In genomic region chr14:93035917-93036651, GRCh38 we compare ENCODE assay signal across 1 cellular context.
A peak's percentile ranks its signal among the peaks of the same experiment; 100 is the strongest.
TF ChIP-seq lines count a peak whose summit lies in the region.

No MANE protein-coding gene starts in this region.

TF ChIP-seq in HepG2, 621 proteins besides CTCF, POLR2A, EP300 and RAD21 (continued from another document and continues in another):
- peak; percentile 67; the same call in 1 of the 2 replicates for TF ChIP-seq ZNF709 (CRISPR knock-in tag; IDR thresholded peaks at IDR 0.05)
- TF ChIP-seq TEAD3 (CRISPR knock-in tag; optimal IDR thresholded peaks at IDR 0.05; ENCODE audit: borderline replicate concordance) = peak; percentile 79
- TF ChIP-seq HNF4G (IDR thresholded peaks at IDR 0.05; ENCODE audit: borderline replicate concordance, low read depth, low read length) = peak; percentile 92
- TF ChIP-seq HNF4G (CRISPR knock-in tag; IDR thresholded peaks at IDR 0.05; ENCODE audit: borderline replicate concordance, low read depth) = peak; percentile 91
- TF ChIP-seq MLXIP (CRISPR knock-in tag; IDR thresholded peaks at IDR 0.05; ENCODE audit: borderline replicate concordance) = no peak
- TF ChIP-seq GTF3A (CRISPR knock-in tag; conservative IDR thresholded peaks at IDR 0.05) = no peak
- no peak for TF ChIP-seq GLI4 (CRISPR knock-in tag; IDR thresholded peaks at IDR 0.05; ENCODE audit: borderline replicate concordance)
- no peak for TF ChIP-seq SOX6 (IDR thresholded peaks at IDR 0.05)
- TF ChIP-seq SOX6 (CRISPR knock-in tag; IDR thresholded peaks at IDR 0.05) = peak; percentile 95
- TF ChIP-seq ZSCAN30 (CRISPR knock-in tag; IDR thresholded peaks at IDR 0.05) = no peak
- TF ChIP-seq KDM5A (IDR thresholded peaks at IDR 0.05; ENCODE audit: borderline replicate concordance, low read length) = no peak
- no peak for TF ChIP-seq PCBP2 (optimal IDR thresholded peaks at IDR 0.05; ENCODE audit: low read depth, low read length, poor library complexity, severe bottlenecking)
- TF ChIP-seq ZNF770 (CRISPR knock-in tag; IDR thresholded peaks at IDR 0.05) = 0 out of 2 replicates have a peak, but pooled peaks have one; percentile 39
- peak; percentile 97 for TF ChIP-seq SKI (IDR thresholded peaks at IDR 0.05; ENCODE audit: partially characterized antibody)
- no peak for TF ChIP-seq EED (CRISPR knock-in tag; IDR thresholded peaks at IDR 0.05)
- TF ChIP-seq, protein P1, sequence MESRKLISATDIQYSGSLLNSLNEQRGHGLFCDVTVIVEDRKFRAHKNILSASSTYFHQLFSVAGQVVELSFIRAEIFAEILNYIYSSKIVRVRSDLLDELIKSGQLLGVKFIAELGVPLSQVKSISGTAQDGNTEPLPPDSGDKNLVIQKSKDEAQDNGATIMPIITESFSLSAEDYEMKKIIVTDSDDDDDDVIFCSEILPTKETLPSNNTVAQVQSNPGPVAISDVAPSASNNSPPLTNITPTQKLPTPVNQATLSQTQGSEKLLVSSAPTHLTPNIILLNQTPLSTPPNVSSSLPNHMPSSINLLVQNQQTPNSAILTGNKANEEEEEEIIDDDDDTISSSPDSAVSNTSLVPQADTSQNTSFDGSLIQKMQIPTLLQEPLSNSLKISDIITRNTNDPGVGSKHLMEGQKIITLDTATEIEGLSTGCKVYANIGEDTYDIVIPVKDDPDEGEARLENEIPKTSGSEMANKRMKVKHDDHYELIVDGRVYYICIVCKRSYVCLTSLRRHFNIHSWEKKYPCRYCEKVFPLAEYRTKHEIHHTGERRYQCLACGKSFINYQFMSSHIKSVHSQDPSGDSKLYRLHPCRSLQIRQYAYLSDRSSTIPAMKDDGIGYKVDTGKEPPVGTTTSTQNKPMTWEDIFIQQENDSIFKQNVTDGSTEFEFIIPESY (CRISPR knock-in tag; IDR thresholded peaks at IDR 0.05) = peak; percentile 47
- TF ChIP-seq ZFX (CRISPR knock-in tag; IDR thresholded peaks at IDR 0.05; ENCODE audit: low read depth) = peak; percentile 39; the same call in 1 of the 2 replicates
- TF ChIP-seq ZNF318 (CRISPR knock-in tag; IDR thresholded peaks at IDR 0.05) = no peak
- no peak for TF ChIP-seq ZNF253 (CRISPR knock-in tag; IDR thresholded peaks at IDR 0.05; ENCODE audit: borderline replicate concordance)
- TF ChIP-seq, protein P2, sequence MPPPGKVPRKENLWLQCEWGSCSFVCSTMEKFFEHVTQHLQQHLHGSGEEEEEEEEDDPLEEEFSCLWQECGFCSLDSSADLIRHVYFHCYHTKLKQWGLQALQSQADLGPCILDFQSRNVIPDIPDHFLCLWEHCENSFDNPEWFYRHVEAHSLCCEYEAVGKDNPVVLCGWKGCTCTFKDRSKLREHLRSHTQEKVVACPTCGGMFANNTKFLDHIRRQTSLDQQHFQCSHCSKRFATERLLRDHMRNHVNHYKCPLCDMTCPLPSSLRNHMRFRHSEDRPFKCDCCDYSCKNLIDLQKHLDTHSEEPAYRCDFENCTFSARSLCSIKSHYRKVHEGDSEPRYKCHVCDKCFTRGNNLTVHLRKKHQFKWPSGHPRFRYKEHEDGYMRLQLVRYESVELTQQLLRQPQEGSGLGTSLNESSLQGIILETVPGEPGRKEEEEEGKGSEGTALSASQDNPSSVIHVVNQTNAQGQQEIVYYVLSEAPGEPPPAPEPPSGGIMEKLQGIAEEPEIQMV (CRISPR knock-in tag; IDR thresholded peaks at IDR 0.05; ENCODE audit: low read depth) = no peak
- no peak for TF ChIP-seq GTF2F1 (IDR thresholded peaks at IDR 0.05; ENCODE audit: low read length)
- no peak for TF ChIP-seq SSRP1 (CRISPR knock-in tag; IDR thresholded peaks at IDR 0.05)
- TF ChIP-seq CHD4 (IDR thresholded peaks at IDR 0.05; ENCODE audit: borderline replicate concordance, low read length) = no peak; the same call in 1 of the 2 replicates
- TF ChIP-seq, protein P3, sequence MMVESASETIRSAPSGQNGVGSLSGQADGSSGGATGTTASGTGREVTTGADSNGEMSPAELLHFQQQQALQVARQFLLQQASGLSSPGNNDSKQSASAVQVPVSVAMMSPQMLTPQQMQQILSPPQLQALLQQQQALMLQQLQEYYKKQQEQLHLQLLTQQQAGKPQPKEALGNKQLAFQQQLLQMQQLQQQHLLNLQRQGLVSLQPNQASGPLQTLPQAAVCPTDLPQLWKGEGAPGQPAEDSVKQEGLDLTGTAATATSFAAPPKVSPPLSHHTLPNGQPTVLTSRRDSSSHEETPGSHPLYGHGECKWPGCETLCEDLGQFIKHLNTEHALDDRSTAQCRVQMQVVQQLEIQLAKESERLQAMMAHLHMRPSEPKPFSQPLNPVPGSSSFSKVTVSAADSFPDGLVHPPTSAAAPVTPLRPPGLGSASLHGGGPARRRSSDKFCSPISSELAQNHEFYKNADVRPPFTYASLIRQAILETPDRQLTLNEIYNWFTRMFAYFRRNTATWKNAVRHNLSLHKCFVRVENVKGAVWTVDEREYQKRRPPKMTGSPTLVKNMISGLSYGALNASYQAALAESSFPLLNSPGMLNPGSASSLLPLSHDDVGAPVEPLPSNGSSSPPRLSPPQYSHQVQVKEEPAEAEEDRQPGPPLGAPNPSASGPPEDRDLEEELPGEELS (CRISPR knock-in tag; IDR thresholded peaks at IDR 0.05) = peak; percentile 88
- TF ChIP-seq ZNF737 (CRISPR knock-in tag; IDR thresholded peaks at IDR 0.05; ENCODE audit: borderline replicate concordance) = no peak
- no peak for TF ChIP-seq PLRG1 (conservative IDR thresholded peaks at IDR 0.05)
- no peak for TF ChIP-seq HMGA1 (CRISPR knock-in tag; conservative IDR thresholded peaks at IDR 0.05)
- TF ChIP-seq, protein P4, sequence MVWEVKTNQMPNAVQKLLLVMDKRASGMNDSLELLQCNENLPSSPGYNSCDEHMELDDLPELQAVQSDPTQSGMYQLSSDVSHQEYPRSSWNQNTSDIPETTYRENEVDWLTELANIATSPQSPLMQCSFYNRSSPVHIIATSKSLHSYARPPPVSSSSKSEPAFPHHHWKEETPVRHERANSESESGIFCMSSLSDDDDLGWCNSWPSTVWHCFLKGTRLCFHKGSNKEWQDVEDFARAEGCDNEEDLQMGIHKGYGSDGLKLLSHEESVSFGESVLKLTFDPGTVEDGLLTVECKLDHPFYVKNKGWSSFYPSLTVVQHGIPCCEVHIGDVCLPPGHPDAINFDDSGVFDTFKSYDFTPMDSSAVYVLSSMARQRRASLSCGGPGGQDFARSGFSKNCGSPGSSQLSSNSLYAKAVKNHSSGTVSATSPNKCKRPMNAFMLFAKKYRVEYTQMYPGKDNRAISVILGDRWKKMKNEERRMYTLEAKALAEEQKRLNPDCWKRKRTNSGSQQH (CRISPR knock-in tag; IDR thresholded peaks at IDR 0.05; ENCODE audit: low read depth) = peak; percentile 67; the same call in 1 of the 2 replicates
- TF ChIP-seq XBP1 (CRISPR knock-in tag; IDR thresholded peaks at IDR 0.05) = no peak
- TF ChIP-seq, protein P5, sequence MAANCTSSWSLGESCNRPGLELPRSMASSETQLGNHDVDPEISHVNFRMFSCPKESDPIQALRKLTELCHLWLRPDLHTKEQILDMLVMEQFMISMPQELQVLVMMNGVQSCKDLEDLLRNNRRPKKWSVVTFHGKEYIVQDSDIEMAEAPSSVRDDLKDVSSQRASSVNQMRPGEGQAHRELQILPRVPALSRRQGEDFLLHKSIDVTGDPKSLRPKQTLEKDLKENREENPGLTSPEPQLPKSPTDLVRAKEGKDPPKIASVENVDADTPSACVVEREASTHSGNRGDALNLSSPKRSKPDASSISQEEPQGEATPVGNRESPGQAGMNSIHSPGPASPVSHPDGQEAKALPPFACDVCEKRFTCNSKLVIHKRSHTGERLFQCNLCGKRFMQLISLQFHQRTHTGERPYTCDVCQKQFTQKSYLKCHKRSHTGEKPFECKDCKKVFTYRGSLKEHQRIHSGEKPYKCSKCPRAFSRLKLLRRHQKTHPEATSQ (CRISPR knock-in tag; IDR thresholded peaks at IDR 0.05; ENCODE audit: borderline replicate concordance) = no peak
- no peak for TF ChIP-seq SETDB1 (CRISPR knock-in tag; IDR thresholded peaks at IDR 0.05; ENCODE audit: borderline replicate concordance)
- TF ChIP-seq ZNF510 (CRISPR knock-in tag; IDR thresholded peaks at IDR 0.05; ENCODE audit: low read depth) = no peak
